In the genomic region with DNA sequence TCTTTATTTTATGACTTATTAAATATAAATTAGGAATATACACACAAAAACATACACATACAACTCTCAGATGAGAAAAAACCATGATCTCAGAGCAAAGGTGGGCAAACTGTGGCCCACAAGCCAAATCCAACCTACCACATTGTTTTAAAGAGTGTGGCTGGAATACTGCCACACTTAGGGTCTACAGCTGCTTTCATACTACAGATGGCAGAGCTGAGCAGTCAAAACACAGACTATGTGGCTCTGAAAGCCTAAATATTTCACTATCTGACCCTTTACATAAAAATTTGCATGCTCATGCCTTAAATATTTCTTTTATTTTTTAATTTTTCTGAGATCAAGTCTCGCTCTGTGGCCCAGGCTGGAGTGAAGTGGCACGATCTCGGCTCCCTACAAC, we compare ENCODE assay signal across 23 cellular contexts. TPM values are rescaled to one million over a fixed set of nuclear protein-coding genes. Genes with fewer than 3 reads are reported as not detected.
A peak's percentile ranks its signal among the peaks of the same experiment; 100 is the strongest.
DNase-seq lines count a peak whose midpoint lies in the region; ATAC-seq, FAIRE-seq and TF ChIP-seq lines count a peak whose summit lies in the region.
"Had no signal": no experiment of that assay in that cellular context is flagged by ENCODE, and none has a peak within 500 bp of the region (broad histone marks: within the 10 kb centered on the region; RNA-seq: fewer than 3 reads in every experiment).

No MANE protein-coding gene starts in this region.

- H3K9me3 Mint-ChIP-seq in activated T-cell treated with anti-CD3 and anti-CD28 coated beads, Interleukin-2, amount 50 U/mL, for 4 hours: no peaks in the 10 kb centered on the region
- H3K9me3 Mint-ChIP-seq: T-cell; T-helper 2 cell treated with Interferon-gamma antibody and Interleukin-4, amounts not matched to agents 5 μg/mL and 100 μg/mL, for 36 hours had no signal

- H3K4me1 ChIP-seq in K562 (replicated peaks in 1 of 2; ENCODE audit: control insufficient read depth in 2 of 2, insufficient read depth in 2 of 2, low read length in 2 of 2): no peaks in the 10 kb centered on the region; a peak in 1 of 5 replicates
- H3K4me1 ChIP-seq: BE2C had no signal

- ATAC-seq in K562 (peak; percentile 51; the same call in 1 of the 3 replicates), HG02870 (IDR thresholded peaks at IDR 0.05; ENCODE audit: unreplicated experiment) (no peak), GM19328 (IDR thresholded peaks at IDR 0.05; ENCODE audit: unreplicated experiment) (no peak)
- ATAC-seq in activated T-cell treated with anti-CD3 and anti-CD28 coated beads, Interleukin-2, amount 50 U/mL, for 4 hours: no peak
- ATAC-seq: T-cell had no signal

- peak; percentile 15 for TF ChIP-seq CTCF in D721Med (IDR thresholded peaks at IDR 0.05; ENCODE audit: insufficient read depth, missing control alignments)
- 0 out of 3 replicates have a peak, but pooled peaks have one; percentile 2 for TF ChIP-seq CTCF in GM12872 (IDR thresholded peaks at IDR 0.05; ENCODE audit: insufficient read depth, low read depth, low read length)
- TF ChIP-seq CTCF in K562 (IDR thresholded peaks at IDR 0.05 in 2 of 3, conservative IDR thresholded peaks at IDR 0.05 in 1 of 3; ENCODE audit: insufficient read depth in 2 of 3, low read depth in 1 of 3, low read length in 3 of 3): no peak; a peak in 1 of 6 replicates

- peaks cover 27% of the 10 kb centered on the region for H3K36me3 Mint-ChIP-seq in activated T-cell treated with anti-CD3 and anti-CD28 coated beads, Interleukin-2, amount 50 U/mL, for 4 hours (ENCODE audit: insufficient read depth)

- H3K9me1 ChIP-seq in K562 (ENCODE audit: control insufficient read depth, insufficient read depth, low read length): no peaks in the 10 kb centered on the region

- CTCF ChIA-PET in K562 (lab: Yijun Ruan, JAX; ENCODE audit: low intra/inter-chr PET ratio): no interaction called here

- intact Hi-C loops in K562 (cut with micrococcal nuclease): no loop called here

- no peak overlapping the region for H3K4me3 ChIP-seq in K562
- H3K4me3 ChIP-seq: MG63 had no signal

- H3K27me3 ChIP-seq in K562 (ENCODE audit: control insufficient read depth in 2 of 2, insufficient read depth in 2 of 2, low read length in 2 of 2): no peaks in the 10 kb centered on the region
- H3K27me3 ChIP-seq: BE2C, MG63 had no signal

- H3K4me1 Mint-ChIP-seq in activated T-cell treated with anti-CD3 and anti-CD28 coated beads, Interleukin-2, amount 50 U/mL, for 4 hours (ENCODE audit: low read depth): peaks cover 2% of the 10 kb centered on the region

- H2AFZ ChIP-seq in K562 (ENCODE audit: low read depth, low read length): no peak overlapping the region

- no peaks in the 10 kb centered on the region; the same call in 2 of the 3 replicates for H3K79me2 ChIP-seq in K562 (ENCODE audit: control insufficient read depth, insufficient read depth, low read length)

- DNase-seq in D721Med (ENCODE audit: insufficient read length, low spot score) (no peak), K562 (ENCODE audit: extremely low read depth in 1 of 4, low spot score in 3 of 4) (no peak), myocyte (ENCODE audit: low read depth) (peak; percentile 45)
- no peak for DNase-seq in activated T-cell treated with anti-CD3 and anti-CD28 coated beads, Interleukin-2, amount 50 U/mL, for 4 hours
- DNase-seq: BE2C, DND-41, MG63, NCI-H1048, NCI-H1417 treated with DMSO at 0.1 percent for 48 hours, NCI-H1930, NCI-H226, NCI-H510A treated with DMSO at 0.1 percent for 48 hours, NCI-H748 treated with DMSO at 0.1 percent for 48 hours, SIG-M5, T-cell had no signal

- no peak for TF ChIP-seq POLR2A in K562 (conservative IDR thresholded peaks at IDR 0.05)

- WGBS in K562 (ENCODE audit: insufficient coverage, low coverage, missing lambda C conversion rate): 94% methylated on average over 3 of the region's 3 CpGs

- H3K27me3 Mint-ChIP-seq in activated T-cell treated with anti-CD3 and anti-CD28 coated beads, Interleukin-2, amount 50 U/mL, for 4 hours (ENCODE audit: low read depth): no peaks in the 10 kb centered on the region
- H3K27me3 Mint-ChIP-seq: T-cell had no signal

- H3K4me2 ChIP-seq in K562 (ENCODE audit: insufficient read depth, low read length): no peak overlapping the region

- in situ Hi-C loops in K562 (cut with MboI): no loop called here

- POLR2A ChIA-PET in K562 (lab: Yijun Ruan, JAX): interaction anchor here (0.6 kb wide), 2 partner anchors 17 to 82 kb away, joined by 3 to 4 read pairs; no protein-coding TSS in a partner anchor

- no TSS peak for BruUV-seq in K562 (replicated peaks; lab: Mats Ljungman, UMichigan)

- H3K27ac ChIP-seq in K562 (ENCODE audit: extremely low read depth, low read depth, low read length): no peak overlapping the region

- H3K36me3 ChIP-seq in K562 (ENCODE audit: control insufficient read depth, insufficient read depth, low read length): peaks cover 59% of the 10 kb centered on the region

- no peak for TF ChIP-seq RAD21 in K562 (CRISPR knock-in tag; conservative IDR thresholded peaks at IDR 0.05 in 1 of 2, IDR thresholded peaks at IDR 0.05 in 1 of 2)

- H3K9me3 ChIP-seq in K562 (replicated peaks; ENCODE audit: control insufficient read depth, insufficient read depth, low read depth, low read length): no peaks in the 10 kb centered on the region
- H3K9me3 ChIP-seq: BE2C, MG63 had no signal

- FAIRE-seq in D721Med (lab: Jason Lieb, UNC) (no peak), K562 (lab: Jason Lieb, UNC) (no peak)
- FAIRE-seq: G401.6, GM18507, H1 had no signal

- no peak overlapping the region for H3K9ac ChIP-seq in K562 (ENCODE audit: insufficient read depth in 1 of 2, low read depth in 2 of 2, low read length in 2 of 2)

- no peaks in the 10 kb centered on the region for H4K20me1 ChIP-seq in K562 (replicated peaks; ENCODE audit: control insufficient read depth, insufficient read depth, low read length)

- TF ChIP-seq EP300 in K562 (IDR thresholded peaks at IDR 0.05; ENCODE audit: low read length): no peak

- H3K4me3 Mint-ChIP-seq in activated T-cell treated with anti-CD3 and anti-CD28 coated beads, Interleukin-2, amount 50 U/mL, for 4 hours: no peak overlapping the region
- H3K4me3 Mint-ChIP-seq: T-cell; T-helper 2 cell treated with Interferon-gamma antibody and Interleukin-4, amounts not matched to agents 5 μg/mL and 100 μg/mL, for 36 hours had no signal

RNA-seq across cellular contexts. Expression of gene LEAP2, which starts 28.3 kb away (rescaled TPM):
- 15.5 and 22.5 TPM in 2 replicates for total RNA-seq in K562 (2011; cell fraction: chromatin; rRNA removed; ENCODE audit: low replicate concordance)
- 9.0 and 10.5 TPM in 2 replicates for total RNA-seq in K562 (2011; cell fraction: nucleolus; rRNA removed)
- 14.2 and 21.1 TPM in 2 replicates for total RNA-seq in K562 (2011; cell fraction: nucleoplasm; rRNA removed)
- total RNA-seq in K562 (2014; rRNA removed) (1.1 and 2.2 TPM in 2 replicates), K562 (2014; rRNA removed; fragmentation: Illumina TruSeq; extraction: Trizol) (2.8 TPM in 2 replicates), K562 (2015; rRNA removed; fragmentation: Illumina TruSeq; extraction: Trizol) (2.9 and 3.1 TPM in 2 replicates), K562 (2021) (1.8 and 2.0 TPM in 2 replicates), myocyte (0.88 and 1.0 TPM in 2 replicates)
- polyA plus RNA-seq in K562 (2011; rRNA removed) (4.9 and 5.6 TPM in 2 replicates), K562 (2014; fragmentation: Illumina TruSeq; extraction: Trizol) (2.0 and 2.5 TPM in 2 replicates), K562 (2014; fragmentation: Nextera tagmentation; extraction: Ambion mirVana) (1 to 10 TPM; 2.0 to 2.9 TPM), K562 (2014; rRNA removed) (2.3 and 2.4 TPM in 2 replicates)
- polyA plus RNA-seq in K562 (2011; cell fraction: cytosol; rRNA removed): 0.82 and 2.1 TPM in 2 replicates
- polyA plus RNA-seq in K562 (2011; cell fraction: nucleus; rRNA removed): 20.8 and 21.9 TPM in 2 replicates
- polyA plus RNA-seq in K562 (2012): 1.3 and 1.4 TPM in 2 replicates
- 3.3 and 5.2 TPM in 2 replicates for polyA minus RNA-seq in K562 (2011; rRNA and poly(A)+ RNA removed)
- polyA minus RNA-seq in K562 (2011; cell fraction: cytosol; rRNA and poly(A)+ RNA removed): 0.57 and 1.4 TPM in 2 replicates
- 3.6 and 5.9 TPM in 2 replicates for polyA minus RNA-seq in K562 (2011; cell fraction: nucleus; rRNA and poly(A)+ RNA removed)
- 1.5 TPM for polyA plus RNA-seq in myocyte (2012)
- total RNA-seq in activated T-cell treated with anti-CD3 and anti-CD28 coated beads, Interleukin-2, amount 50 U/mL, for 4 hours: 1 to 10 TPM; 1.9 to 2.1 (median 1.9) TPM

RNA-seq across cellular contexts. Expression of gene UQCRQ, which starts 35.3 kb away (rescaled TPM):
- 72.2 and 104 TPM in 2 replicates for total RNA-seq in K562 (2011; cell fraction: chromatin; rRNA removed; ENCODE audit: low replicate concordance)
- 114 and 128 TPM in 2 replicates for total RNA-seq in K562 (2011; cell fraction: nucleolus; rRNA removed)
- total RNA-seq in K562 (2011; cell fraction: nucleoplasm; rRNA removed): 118 and 129 TPM in 2 replicates
- total RNA-seq in K562 (2014; rRNA removed): 307 and 353 TPM in 2 replicates
- 641 and 716 TPM in 2 replicates for total RNA-seq in K562 (2014; rRNA removed; fragmentation: Illumina TruSeq; extraction: Trizol)
- total RNA-seq in K562 (2015; rRNA removed; fragmentation: Illumina TruSeq; extraction: Trizol): 334 and 373 TPM in 2 replicates
- total RNA-seq in K562 (2021): 888 and 1,004 TPM in 2 replicates
- 813 and 883 TPM in 2 replicates for polyA plus RNA-seq in K562 (2011; rRNA removed)
- 439 and 559 TPM in 2 replicates for polyA plus RNA-seq in K562 (2011; cell fraction: cytosol; rRNA removed)
- 273 and 303 TPM in 2 replicates for polyA plus RNA-seq in K562 (2011; cell fraction: nucleus; rRNA removed)
- 351 and 842 TPM in 2 replicates for polyA plus RNA-seq in K562 (2012)
- polyA plus RNA-seq in K562 (2014; fragmentation: Illumina TruSeq; extraction: Trizol): 235 and 336 TPM in 2 replicates
- 1,000 to 10,000 TPM; 2,318 to 2,421 TPM for polyA plus RNA-seq in K562 (2014; fragmentation: Nextera tagmentation; extraction: Ambion mirVana)
- polyA plus RNA-seq in K562 (2014; rRNA removed): 883 and 917 TPM in 2 replicates
- polyA minus RNA-seq in K562 (2011; rRNA and poly(A)+ RNA removed): 61.8 and 67.0 TPM in 2 replicates
- 54.0 and 70.0 TPM in 2 replicates for polyA minus RNA-seq in K562 (2011; cell fraction: cytosol; rRNA and poly(A)+ RNA removed)
- 59.4 and 82.3 TPM in 2 replicates for polyA minus RNA-seq in K562 (2011; cell fraction: nucleus; rRNA and poly(A)+ RNA removed)
- 99.8 and 134 TPM in 2 replicates for total RNA-seq in myocyte
- polyA plus RNA-seq in myocyte (2012): 511 TPM
- total RNA-seq in activated T-cell treated with anti-CD3 and anti-CD28 coated beads, Interleukin-2, amount 50 U/mL, for 4 hours: 100 to 1,000 TPM; 475 to 549 (median 490) TPM

RNA-seq across cellular contexts. Expression of gene GDF9, which starts 35.5 kb away (rescaled TPM):
- 0.25 and 1.1 TPM in 2 replicates for total RNA-seq in K562 (2011; cell fraction: chromatin; rRNA removed; ENCODE audit: low replicate concordance)
- total RNA-seq in K562 (2011; cell fraction: nucleolus; rRNA removed): 0.17 and 0.39 TPM in 2 replicates
- 0.44 and 0.69 TPM in 2 replicates for total RNA-seq in K562 (2011; cell fraction: nucleoplasm; rRNA removed)
- total RNA-seq in K562 (2014; rRNA removed) (0.12 TPM in 1 of 2 replicates, not detected in the other), K562 (2014; rRNA removed; fragmentation: Illumina TruSeq; extraction: Trizol) (0.13 and 0.18 TPM in 2 replicates), K562 (2015; rRNA removed; fragmentation: Illumina TruSeq; extraction: Trizol) (0.15 and 0.18 TPM in 2 replicates), K562 (2021) (0.20 and 0.22 TPM in 2 replicates), myocyte (0.27 and 0.57 TPM in 2 replicates)
- polyA plus RNA-seq in K562 (2011; rRNA removed) (0.70 and 1.1 TPM in 2 replicates), K562 (2014; fragmentation: Illumina TruSeq; extraction: Trizol) (0.28 and 0.37 TPM in 2 replicates), K562 (2014; fragmentation: Nextera tagmentation; extraction: Ambion mirVana) (under 1 TPM; 0.10 to 0.15 TPM), K562 (2014; rRNA removed) (0.27 and 0.66 TPM in 2 replicates)
- polyA plus RNA-seq in K562 (2011; cell fraction: cytosol; rRNA removed): 0.30 and 0.52 TPM in 2 replicates
- polyA plus RNA-seq in K562 (2011; cell fraction: nucleus; rRNA removed): 0.68 and 1.2 TPM in 2 replicates
- polyA plus RNA-seq in K562 (2012): 0.22 and 0.35 TPM in 2 replicates
- 0.39 and 0.45 TPM in 2 replicates for polyA minus RNA-seq in K562 (2011; rRNA and poly(A)+ RNA removed)
- polyA minus RNA-seq in K562 (2011; cell fraction: cytosol; rRNA and poly(A)+ RNA removed): not detected in 2 replicates
- polyA minus RNA-seq in K562 (2011; cell fraction: nucleus; rRNA and poly(A)+ RNA removed): 0.78 TPM in 1 of 2 replicates, not detected in the other
- polyA plus RNA-seq in myocyte (2012): 0.34 TPM
- total RNA-seq in activated T-cell treated with anti-CD3 and anti-CD28 coated beads, Interleukin-2, amount 50 U/mL, for 4 hours: under 1 TPM; 0.27 to 0.89 (median 0.32) TPM
- total RNA-seq: H1, LHCN-M2 had no signal

Comparison
In these comparisons a context has a peak if more than half of its experiments do, and no peak if none do; other contexts are left out.
1. CTCF ChIP-seq: peak in D721Med (single experiment) and GM12872 (single experiment); none in K562 (0 of 3).